1 cellular context compared by ENCODE assay signal in the genomic region with DNA sequence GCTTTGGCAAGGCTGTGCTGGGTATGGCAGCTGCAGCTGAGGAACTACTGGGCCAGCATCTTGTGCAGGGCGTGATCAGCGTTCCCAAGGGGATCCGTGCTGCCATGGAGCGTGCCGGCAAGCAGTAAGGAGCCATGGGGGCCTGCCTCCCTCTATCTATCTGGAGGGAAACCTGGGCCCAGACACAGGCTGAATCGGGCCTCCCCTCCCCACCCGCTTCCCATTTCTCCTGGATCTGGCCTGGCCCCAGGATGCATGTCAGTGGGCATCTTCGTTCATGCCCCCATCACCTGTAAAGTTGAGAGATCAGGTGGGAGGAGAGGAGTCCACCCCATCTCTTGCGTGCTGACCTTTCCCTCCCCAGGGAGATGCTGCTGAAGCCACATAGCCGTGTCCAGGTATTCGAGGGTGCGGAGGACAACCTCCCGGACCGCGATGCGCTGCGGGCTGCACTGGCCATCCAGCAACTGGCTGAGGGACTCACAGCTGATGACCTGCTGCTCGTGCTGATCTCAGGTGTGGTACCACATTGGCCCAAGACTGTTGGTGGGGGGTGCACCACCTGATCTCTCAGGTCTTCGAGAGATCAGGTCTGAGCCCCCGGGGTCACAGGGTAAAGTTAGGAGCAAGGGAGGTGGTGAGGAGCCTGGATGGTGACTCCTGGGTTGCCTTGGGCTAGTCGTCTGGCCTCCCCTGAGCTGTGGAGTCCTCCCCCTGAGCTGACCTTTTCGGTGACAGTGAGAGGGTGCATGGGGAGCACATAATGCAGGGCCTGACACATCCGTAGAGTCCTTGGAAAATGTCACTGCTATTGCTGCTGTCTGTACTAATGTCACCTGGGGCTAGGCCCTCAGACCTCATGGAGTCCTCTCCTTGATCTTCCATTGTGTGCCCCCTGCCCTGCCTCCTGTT.
TF ChIP-seq lines count a peak whose summit lies in the region.

No MANE protein-coding gene starts in this region.

TF ChIP-seq in liver, 16 proteins besides CTCF, POLR2A, EP300 and RAD21:
- no peak for TF ChIP-seq SP1 (IDR thresholded peaks at IDR 0.05)
- TF ChIP-seq, protein P1, sequence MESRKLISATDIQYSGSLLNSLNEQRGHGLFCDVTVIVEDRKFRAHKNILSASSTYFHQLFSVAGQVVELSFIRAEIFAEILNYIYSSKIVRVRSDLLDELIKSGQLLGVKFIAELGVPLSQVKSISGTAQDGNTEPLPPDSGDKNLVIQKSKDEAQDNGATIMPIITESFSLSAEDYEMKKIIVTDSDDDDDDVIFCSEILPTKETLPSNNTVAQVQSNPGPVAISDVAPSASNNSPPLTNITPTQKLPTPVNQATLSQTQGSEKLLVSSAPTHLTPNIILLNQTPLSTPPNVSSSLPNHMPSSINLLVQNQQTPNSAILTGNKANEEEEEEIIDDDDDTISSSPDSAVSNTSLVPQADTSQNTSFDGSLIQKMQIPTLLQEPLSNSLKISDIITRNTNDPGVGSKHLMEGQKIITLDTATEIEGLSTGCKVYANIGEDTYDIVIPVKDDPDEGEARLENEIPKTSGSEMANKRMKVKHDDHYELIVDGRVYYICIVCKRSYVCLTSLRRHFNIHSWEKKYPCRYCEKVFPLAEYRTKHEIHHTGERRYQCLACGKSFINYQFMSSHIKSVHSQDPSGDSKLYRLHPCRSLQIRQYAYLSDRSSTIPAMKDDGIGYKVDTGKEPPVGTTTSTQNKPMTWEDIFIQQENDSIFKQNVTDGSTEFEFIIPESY (IDR thresholded peaks at IDR 0.05) = no peak
- TF ChIP-seq NR2F2 (IDR thresholded peaks at IDR 0.05) = no peak
- TF ChIP-seq FOXA1 (IDR thresholded peaks at IDR 0.05) = no peak
